8 cellular contexts compared by ENCODE assay signal in the genomic region with DNA sequence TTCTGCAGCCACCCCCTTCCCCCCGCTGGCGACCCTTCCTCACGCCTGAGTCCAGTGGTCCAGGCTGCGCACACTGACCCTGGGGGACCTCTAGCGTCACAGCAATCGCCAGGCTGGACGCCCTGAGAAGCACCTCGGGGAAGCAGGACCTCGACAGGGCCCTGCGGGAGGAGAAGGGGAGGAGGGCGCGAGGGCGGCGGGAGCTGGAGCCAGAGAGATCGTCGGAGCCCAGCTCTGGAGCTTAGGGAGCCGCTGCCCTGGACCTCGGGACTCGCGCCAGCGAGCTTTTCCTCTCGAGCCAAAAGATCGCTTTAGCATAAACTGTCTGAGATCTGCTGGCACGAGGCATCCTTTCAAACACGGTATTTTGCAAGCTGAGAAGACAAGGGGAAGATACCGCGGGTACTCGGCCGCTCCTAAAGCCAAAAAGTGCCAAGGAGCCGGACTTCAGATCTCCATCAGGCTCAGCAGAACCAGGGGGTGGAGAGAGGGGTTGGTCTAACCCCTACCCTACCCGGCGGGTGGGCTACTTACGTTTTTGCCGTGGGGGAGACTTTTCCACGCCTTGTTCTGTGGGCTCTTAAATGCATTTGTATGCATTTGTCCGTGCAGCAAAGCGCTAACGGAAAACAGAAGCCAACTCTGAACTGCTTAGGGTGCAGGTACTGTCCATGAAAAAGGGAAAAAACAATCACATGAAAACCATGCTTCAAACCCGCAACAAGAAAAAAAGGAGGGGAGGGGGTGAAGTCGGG.
DNase-seq lines count a peak whose midpoint lies in the region; ATAC-seq lines count a peak whose summit lies in the region.

No MANE protein-coding gene starts in this region.

- no peak for ATAC-seq in GM21360 (IDR thresholded peaks at IDR 0.05; ENCODE audit: unreplicated experiment)
- ATAC-seq in GM21528 (IDR thresholded peaks at IDR 0.05; ENCODE audit: low FRiP score, unreplicated experiment): no peak
- ATAC-seq in HG03571 (IDR thresholded peaks at IDR 0.05; ENCODE audit: unreplicated experiment): no peak

- H3K4me3 Mint-ChIP-seq in T-helper 2 cell treated with Interferon-gamma antibody and Interleukin-4, amounts not matched to agents 5 μg/mL and 100 μg/mL, for 36 hours: peak overlapping the region; percentile 24

- H3K27ac ChIP-seq in iPS-18a (ENCODE audit: low read length) (no peak overlapping the region), skin epidermis (peak overlapping the region in 10 of 21 experiments; percentile 4 to 80 (median 48))

- peaks cover 38% of the 10 kb centered on the region for H3K27me3 Mint-ChIP-seq in T-helper 2 cell treated with Interferon-gamma antibody and Interleukin-4, amounts not matched to agents 5 μg/mL and 100 μg/mL, for 36 hours (ENCODE audit: low read depth)

- H3K9ac ChIP-seq in iPS-18a (ENCODE audit: low read length): peak overlapping the region; percentile 27

- H3K4me1 Mint-ChIP-seq in T-helper 2 cell treated with Interferon-gamma antibody and Interleukin-4, amounts not matched to agents 5 μg/mL and 100 μg/mL, for 36 hours (ENCODE audit: low read depth): peaks cover 4% of the 10 kb centered on the region

- no peak for DNase-seq in T-helper 2 cell treated with Interferon-gamma antibody and Interleukin-4, amounts not matched to agents 5 μg/mL and 100 μg/mL, for 36 hours (ENCODE audit: low spot score)
- DNase-seq in T-helper 2 cell (no peak), amniotic epithelial cell (ENCODE audit: low read depth) (peak; percentile 31)

- H3K4me3 ChIP-seq in iPS-18a (ENCODE audit: low read length) (peak overlapping the region; percentile 68), skin epidermis (peak overlapping the region; percentile 8 to 33 (median 25))

- H3K9me3 ChIP-seq in iPS-18a (ENCODE audit: control insufficient read depth, low read depth, low read length): no peaks in the 10 kb centered on the region

- H3K36me3 ChIP-seq in iPS-18a (ENCODE audit: control insufficient read depth, low read depth, low read length): no peaks in the 10 kb centered on the region

- no peak overlapping the region for H3K27ac Mint-ChIP-seq in T-helper 2 cell treated with Interferon-gamma antibody and Interleukin-4, amounts not matched to agents 5 μg/mL and 100 μg/mL, for 36 hours

- peaks cover 43% of the 10 kb centered on the region for H3K27me3 ChIP-seq in iPS-18a (ENCODE audit: control insufficient read depth, insufficient read depth, low read length)

- H3K4me1 ChIP-seq in iPS-18a (ENCODE audit: control insufficient read depth, low read depth, low read length): peaks cover 9% of the 10 kb centered on the region

- H3K36me3 Mint-ChIP-seq in T-helper 2 cell treated with Interferon-gamma antibody and Interleukin-4, amounts not matched to agents 5 μg/mL and 100 μg/mL, for 36 hours (ENCODE audit: low read depth): no peaks in the 10 kb centered on the region

- H3K9me3 Mint-ChIP-seq in T-helper 2 cell treated with Interferon-gamma antibody and Interleukin-4, amounts not matched to agents 5 μg/mL and 100 μg/mL, for 36 hours: no peaks in the 10 kb centered on the region
